Comparison of ENCODE assay signal across 8 cellular contexts in the genomic region with DNA sequence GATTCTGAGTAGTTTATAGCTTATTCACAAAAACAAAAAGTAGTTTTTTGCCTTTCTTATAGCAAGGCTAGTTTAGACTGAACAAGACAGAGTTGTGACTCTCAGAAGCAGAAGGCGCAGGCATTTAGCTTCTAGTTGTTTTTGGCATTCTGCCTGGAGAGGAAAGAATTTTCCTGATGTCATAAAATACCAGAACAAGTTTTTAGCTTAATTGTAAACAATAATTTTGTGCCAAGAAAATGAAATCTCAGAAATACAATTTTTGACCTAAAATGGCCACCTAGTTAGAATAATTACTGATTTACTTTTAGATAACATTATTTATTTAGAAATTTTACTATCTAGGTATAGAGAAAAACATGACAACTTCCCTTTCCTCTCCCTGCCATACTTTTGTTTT. TPM values are rescaled to one million over a fixed set of nuclear protein-coding genes. Genes with fewer than 3 reads are reported as not detected.
DNase-seq lines count a peak whose midpoint lies in the region; ATAC-seq lines count a peak whose summit lies in the region.

No MANE protein-coding gene starts in this region.

- no peak for ATAC-seq in activated T-cell treated with anti-CD3 and anti-CD28 coated beads, Interleukin-2, amount 50 U/mL, for 4 hours
- no peak for ATAC-seq in central memory CD8-positive, alpha-beta T cell (replicated peaks; ENCODE audit: extremely low read depth, poor library complexity, severe bottlenecking)
- no peak for ATAC-seq in GM18867 (IDR thresholded peaks at IDR 0.05; ENCODE audit: unreplicated experiment)

- peaks cover 2% of the 10 kb centered on the region for H3K27me3 Mint-ChIP-seq in activated T-cell treated with anti-CD3 and anti-CD28 coated beads, Interleukin-2, amount 50 U/mL, for 4 hours (ENCODE audit: low read depth)
- no peaks in the 10 kb centered on the region for H3K27me3 Mint-ChIP-seq in central memory CD8-positive, alpha-beta T cell

- peak overlapping the region; percentile 79 to 93 (median 85) for H3K4me3 ChIP-seq in subcutaneous abdominal adipose tissue (ENCODE audit: low read depth in 1 of 5, low read length in 5 of 5)

- no peaks in the 10 kb centered on the region for H3K36me3 ChIP-seq in subcutaneous abdominal adipose tissue (ENCODE audit: control insufficient read depth in 5 of 5, insufficient read depth in 5 of 5, low read length in 5 of 5)

- no peaks in the 10 kb centered on the region for H3K9me3 ChIP-seq in subcutaneous abdominal adipose tissue (ENCODE audit: control insufficient read depth in 5 of 5, low read length in 5 of 5)

- peak overlapping the region; percentile 99 for H3K27ac ChIP-seq in subcutaneous abdominal adipose tissue (ENCODE audit: low read depth, low read length)

- H3K9me3 Mint-ChIP-seq in activated T-cell treated with anti-CD3 and anti-CD28 coated beads, Interleukin-2, amount 50 U/mL, for 4 hours: no peaks in the 10 kb centered on the region
- no peaks in the 10 kb centered on the region for H3K9me3 Mint-ChIP-seq in central memory CD8-positive, alpha-beta T cell

- H3K27me3 ChIP-seq in subcutaneous abdominal adipose tissue (ENCODE audit: control insufficient read depth in 5 of 5, insufficient read depth in 4 of 5, low read length in 5 of 5): no peaks in the 10 kb centered on the region

- peaks cover 50% of the 10 kb centered on the region for H3K4me1 Mint-ChIP-seq in activated T-cell treated with anti-CD3 and anti-CD28 coated beads, Interleukin-2, amount 50 U/mL, for 4 hours (ENCODE audit: low read depth)
- H3K4me1 Mint-ChIP-seq in central memory CD8-positive, alpha-beta T cell: peaks cover 22% of the 10 kb centered on the region

- no peaks in the 10 kb centered on the region for H3K36me3 Mint-ChIP-seq in activated T-cell treated with anti-CD3 and anti-CD28 coated beads, Interleukin-2, amount 50 U/mL, for 4 hours (ENCODE audit: insufficient read depth)
- H3K36me3 Mint-ChIP-seq in central memory CD8-positive, alpha-beta T cell (ENCODE audit: insufficient read depth): peaks cover 10% of the 10 kb centered on the region

- DNase-seq in activated T-cell treated with anti-CD3 and anti-CD28 coated beads, Interleukin-2, amount 50 U/mL, for 4 hours: no peak
- DNase-seq in activated T-cell treated with anti-CD3 and anti-CD28 coated beads, Interleukin-2, amount 50 U/mL, for 48 hours: no peak
- DNase-seq in OCI-M1 (lab: John Stamatoyannopoulos, UW) (peak; percentile 78), left kidney (ENCODE audit: low read depth, low spot score) (peak; percentile 77), iPS-NIHi7 (ENCODE audit: extremely low spot score) (no peak)
- DNase-seq in central memory CD8-positive, alpha-beta T cell (ENCODE audit: low spot score in 2 of 2): no peak

- peaks cover 4 to 42% (median 36%) of the 10 kb centered on the region in 5 donors for H3K4me1 ChIP-seq in subcutaneous abdominal adipose tissue (ENCODE audit: control insufficient read depth in 5 of 5, insufficient read depth in 5 of 5, low read length in 5 of 5)

- H3K4me3 Mint-ChIP-seq in activated T-cell treated with anti-CD3 and anti-CD28 coated beads, Interleukin-2, amount 50 U/mL, for 4 hours: peak overlapping the region; percentile 90
- H3K4me3 Mint-ChIP-seq in central memory CD8-positive, alpha-beta T cell: peak overlapping the region; percentile 87

- peak overlapping the region; percentile 99 for H3K27ac Mint-ChIP-seq in central memory CD8-positive, alpha-beta T cell (ENCODE audit: low read depth)

- peak overlapping the region; percentile 94 to 99 (median 98) for H3K9ac ChIP-seq in subcutaneous abdominal adipose tissue (ENCODE audit: low read length in 5 of 5)

RNA-seq across cellular contexts. Expression of a gene that starts 1.0 kb away (rescaled TPM):
- 1 to 10 TPM; 5.4 to 6.6 (median 5.5) TPM for total RNA-seq in activated T-cell treated with anti-CD3 and anti-CD28 coated beads, Interleukin-2, amount 50 U/mL, for 4 hours

RNA-seq across cellular contexts. Expression of a gene that starts 26.9 kb away (rescaled TPM):
- 100 to 1,000 TPM; 262 to 285 (median 277) TPM for total RNA-seq in activated T-cell treated with anti-CD3 and anti-CD28 coated beads, Interleukin-2, amount 50 U/mL, for 4 hours

RNA-seq across cellular contexts. Expression of a gene that starts 40.0 kb away (rescaled TPM):
- total RNA-seq in activated T-cell treated with anti-CD3 and anti-CD28 coated beads, Interleukin-2, amount 50 U/mL, for 4 hours: under 1 TPM in 2 of 3 donors, not detected in 1; 0.11 to 0.35 TPM

Comparison
In these comparisons a context has a peak if more than half of its experiments do, and no peak if none do; other contexts are left out.
1. DNase-seq: peak in OCI-M1 (single experiment) and left kidney (single experiment); none in activated T-cell treated with anti-CD3 and anti-CD28 coated beads, Interleukin-2, amount 50 U/mL, for 4 hours (single experiment), activated T-cell treated with anti-CD3 and anti-CD28 coated beads, Interleukin-2, amount 50 U/mL, for 48 hours (0 of 2), central memory CD8-positive, alpha-beta T cell (0 of 2) and iPS-NIHi7 (single experiment).